26 cellular contexts compared by ENCODE assay signal in genomic region chr2:25091265-25091664, GRCh38.
"Had no signal": no experiment of that assay in that cellular context is flagged by ENCODE, and none has a peak within 500 bp of the region (broad histone marks: within the 10 kb centered on the region; RNA-seq: fewer than 3 reads in every experiment).

No MANE protein-coding gene starts in this region.

- H3K27ac ChIP-seq: cardiac muscle cell, Peyer's patch, SJSA1 had no signal

- H3K9ac ChIP-seq: SK-N-SH had no signal

- ATAC-seq: activated CD4-positive, alpha-beta T cell treated with anti-CD3 and anti-CD28 coated beads for 36 hours; activated CD4-positive, CD25-positive, alpha-beta regulatory T cell treated with anti-CD3 and anti-CD28 coated beads, Interleukin-2, amount 50 U/mL, for 24 hours; activated T-cell treated with anti-CD3 and anti-CD28 coated beads, Interleukin-2, amount 50 U/mL, for 4 hours had no signal

- H3K4me1 ChIP-seq: Peyer's patch, SJSA1 had no signal

- H3K9me3 ChIP-seq: MG63, Peyer's patch, SJSA1, SK-N-SH had no signal

- FAIRE-seq: TTC549 had no signal

- DNase-seq: activated CD4-positive, alpha-beta T cell treated with anti-CD3 and anti-CD28 coated beads for 36 hours; activated CD4-positive, alpha-beta T cell treated with anti-CD3 and anti-CD28 coated beads, Interleukin-2, amount 10 ng/mL, durations not matched to agents 7 days and 5 days; activated CD4-positive, alpha-beta T cell treated with anti-CD3 and anti-CD28 coated beads, Interleukin-2, amount 50 U/mL, for 48 hours; activated CD8-positive, alpha-beta memory T cell treated with anti-CD3 and anti-CD28 coated beads, Interleukin-2, amount 50 U/mL, for 4 hours; activated naive CD4-positive, alpha-beta T cell treated with anti-CD3 and anti-CD28 coated beads, Interleukin-2, amount 10 ng/mL, durations not matched to agents 7 days and 5 days; activated naive CD8-positive, alpha-beta T cell treated with anti-CD3 and anti-CD28 coated beads, Interleukin-2, amount 50 U/mL, for 24 hours; activated T-cell treated with anti-CD3 and anti-CD28 coated beads for 4 hours; activated T-cell treated with anti-CD3 and anti-CD28 coated beads, Interleukin-2, amount 50 U/mL, for 4 hours; anterior cingulate cortex; Kasumi-1; KG1; MG63; NCI-H1048; NCI-H1436; NCI-H1694; NCI-H1930; NCI-H2081 treated with DMSO at 0.1 percent for 48 hours; NCI-H226; NCI-H82; Peyer's patch; SHP77 treated with DMSO at 0.1 percent for 48 hours had no signal

- H3K27me3 ChIP-seq: cardiac muscle cell, MG63, Peyer's patch, SJSA1 had no signal

- H3K4me2 ChIP-seq: SK-N-SH had no signal

- H3K4me3 ChIP-seq: cardiac muscle cell, MG63, Peyer's patch, SJSA1 had no signal

- H3K36me3 ChIP-seq: cardiac muscle cell, MG63, Peyer's patch, SJSA1 had no signal
